In genomic region chr2:233162770-233163169, GRCh38 we compare ENCODE assay signal across 22 cellular contexts.
"Had no signal": no experiment of that assay in that cellular context is flagged by ENCODE, and none has a peak within 500 bp of the region (broad histone marks: within the 10 kb centered on the region; RNA-seq: fewer than 3 reads in every experiment).

No MANE protein-coding gene starts in this region.

- H3K27ac ChIP-seq: colonic mucosa, epithelial cell of prostate, gastrocnemius medialis, parathyroid adenoma, right lobe of liver, testis, tibial artery had no signal

- H3K4me3 ChIP-seq: colonic mucosa, gastrocnemius medialis, lung, right lobe of liver, testis, tibial artery had no signal

- H3K9me3 ChIP-seq: colonic mucosa, gastrocnemius medialis, right lobe of liver, testis, tibial artery had no signal

- H3K36me3 ChIP-seq: colonic mucosa, gastrocnemius medialis, right lobe of liver, tibial artery had no signal

- H3K4me1 ChIP-seq: gastrocnemius medialis, parathyroid adenoma, right lobe of liver, testis had no signal

- H2AFZ ChIP-seq: parathyroid adenoma had no signal

- H3K9ac ChIP-seq: parathyroid adenoma had no signal

- H3K27ac Mint-ChIP-seq: endodermal cell, progenitor cell of endocrine pancreas, type B pancreatic cell had no signal

- H3K4me3 Mint-ChIP-seq: dendritic cell treated with granulocyte-macrophage colony-stimulating factor and Interleukin-4, amounts not matched to agents 40 ng/mL and 50 ng/mL, for 4 days; endodermal cell; memory B cell; type B pancreatic cell had no signal

- H3K36me3 Mint-ChIP-seq: type B pancreatic cell had no signal

- H3K9me3 Mint-ChIP-seq: dendritic cell treated with granulocyte-macrophage colony-stimulating factor and Interleukin-4, amounts not matched to agents 40 ng/mL and 50 ng/mL, for 4 days; endodermal cell; memory B cell; natural killer cell; type B pancreatic cell had no signal

- H3K27me3 Mint-ChIP-seq: dendritic cell treated with granulocyte-macrophage colony-stimulating factor and Interleukin-4, amounts not matched to agents 40 ng/mL and 50 ng/mL, for 4 days; memory B cell; progenitor cell of endocrine pancreas; type B pancreatic cell had no signal

- DNase-seq: colonic mucosa; effector CD8-positive, alpha-beta T cell; endodermal cell; foreskin fibroblast; gastrocnemius medialis; head of caudate nucleus; natural killer cell; right lobe of liver; small intestine; stimulated activated CD4-positive, alpha-beta T cell treated with anti-CD3 and anti-CD28 coated beads, Interleukin-15, amount 100 ng/mL, for 24 hours; stimulated activated CD4-positive, alpha-beta T cell treated with anti-CD3 and anti-CD28 coated beads, Interleukin-2, amount 100 ng/mL, for 48 hours; stimulated activated naive CD8-positive, alpha-beta T cell treated with anti-CD3 and anti-CD28 coated beads, Interleukin-15, Interleukin-2, amounts not matched to agents 100 U/mL and 50 U/mL, for 24 hours; substantia nigra; testis; tibial artery had no signal

- H3K4me1 Mint-ChIP-seq: memory B cell had no signal

- H3K27me3 ChIP-seq: colonic mucosa, right lobe of liver, testis had no signal
